In genomic region chr4:26032142-26032541, GRCh38 we compare ENCODE assay signal across 15 cellular contexts.
DNase-seq lines count a peak whose midpoint lies in the region; ATAC-seq and TF ChIP-seq lines count a peak whose summit lies in the region.
"Had no signal": no experiment of that assay in that cellular context is flagged by ENCODE, and none has a peak within 500 bp of the region (broad histone marks: within the 10 kb centered on the region; RNA-seq: fewer than 3 reads in every experiment).

No MANE protein-coding gene starts in this region.

- no peaks in the 10 kb centered on the region for H3K36me3 Mint-ChIP-seq in nephron (ENCODE audit: low read depth)
- H3K36me3 Mint-ChIP-seq in natural killer cell treated with Interleukin-12 subunit alpha and Interleukin-12 subunit beta and Interleukin-15 and Interleukin-18, amount 100 ng/mL, for 72 hours, result no peaks in the 10 kb centered on the region

- no peaks in the 10 kb centered on the region for H3K27me3 Mint-ChIP-seq in nephron (ENCODE audit: low read depth)
- peaks cover 7 to 18% of the 10 kb centered on the region in 2 donors for H3K27me3 Mint-ChIP-seq in natural killer cell treated with Interleukin-12 subunit alpha and Interleukin-12 subunit beta and Interleukin-15 and Interleukin-18, amount 100 ng/mL, for 72 hours

- H3K27ac ChIP-seq in epithelial cell of prostate, result peak overlapping the region; percentile 35
- H3K27ac ChIP-seq: right lobe of liver had no signal

- no peak for ATAC-seq in natural killer cell treated with Interleukin-12 subunit alpha and Interleukin-12 subunit beta and Interleukin-15 and Interleukin-18, amount 100 ng/mL, for 72 hours
- no peak for ATAC-seq in HG03280 (IDR thresholded peaks at IDR 0.05; ENCODE audit: unreplicated experiment)
- ATAC-seq in HG03175 (IDR thresholded peaks at IDR 0.05; ENCODE audit: unreplicated experiment), result no peak
- no peak for ATAC-seq in HG03045 (IDR thresholded peaks at IDR 0.05; ENCODE audit: unreplicated experiment)
- ATAC-seq: activated naive CD4-positive, alpha-beta T cell treated with anti-CD3 and anti-CD28 coated beads, Interleukin-2, amount 50 U/mL, for 72 hours; K562; right lobe of liver had no signal

- H3K27ac Mint-ChIP-seq in nephron, result peak overlapping the region; percentile 87 to 96 (median 91)
- H3K27ac Mint-ChIP-seq in natural killer cell treated with Interleukin-12 subunit alpha and Interleukin-12 subunit beta and Interleukin-15 and Interleukin-18, amount 100 ng/mL, for 72 hours, result peak overlapping the region in 1 of 2 donors; percentile 44
- H3K27ac Mint-ChIP-seq: activated naive CD4-positive, alpha-beta T cell treated with anti-CD3 and anti-CD28 coated beads, Interleukin-2, amount 50 U/mL, for 72 hours had no signal

- H3K4me3 Mint-ChIP-seq in nephron, result no peak overlapping the region
- H3K4me3 Mint-ChIP-seq in natural killer cell treated with Interleukin-12 subunit alpha and Interleukin-12 subunit beta and Interleukin-15 and Interleukin-18, amount 100 ng/mL, for 72 hours, result no peak overlapping the region

- H3K4me1 Mint-ChIP-seq in nephron, result peaks cover 32% of the 10 kb centered on the region
- H3K4me1 Mint-ChIP-seq in natural killer cell treated with Interleukin-12 subunit alpha and Interleukin-12 subunit beta and Interleukin-15 and Interleukin-18, amount 100 ng/mL, for 72 hours (ENCODE audit: low read depth in 2 of 2), result peaks cover 27 to 38% of the 10 kb centered on the region in 2 donors

- peak; percentile 63 for DNase-seq in AG08395 (ENCODE audit: low spot score)
- peak; percentile 51 for DNase-seq in NCI-H69 (lab: John Stamatoyannopoulos, UW)
- no peak for DNase-seq in epithelial cell of prostate (ENCODE audit: low read depth, low spot score)
- no peak for DNase-seq in natural killer cell treated with Interleukin-12 subunit alpha and Interleukin-12 subunit beta and Interleukin-15 and Interleukin-18, amount 100 ng/mL, for 72 hours (ENCODE audit: low spot score)
- DNase-seq: activated CD8-positive, alpha-beta memory T cell treated with anti-CD3 and anti-CD28 coated beads for 24 hours; effector memory CD4-positive, alpha-beta T cell; midbrain; right lobe of liver; T-helper 2 cell had no signal

- no peaks in the 10 kb centered on the region for H3K9me3 Mint-ChIP-seq in nephron
- H3K9me3 Mint-ChIP-seq in natural killer cell treated with Interleukin-12 subunit alpha and Interleukin-12 subunit beta and Interleukin-15 and Interleukin-18, amount 100 ng/mL, for 72 hours, result no peaks in the 10 kb centered on the region

- no peak for TF ChIP-seq CTCF in nephron (IDR thresholded peaks at IDR 0.05; ENCODE audit: unreplicated experiment in 3 of 3)

Comparison
In these comparisons a context has a peak if more than half of its experiments do, and no peak if none do; other contexts are left out.
1. DNase-seq: peak in AG08395 (single experiment) and NCI-H69 (single experiment); none in epithelial cell of prostate (single experiment) and natural killer cell treated with Interleukin-12 subunit alpha and Interleukin-12 subunit beta and Interleukin-15 and Interleukin-18, amount 100 ng/mL, for 72 hours (single experiment).